8 cellular contexts compared by ENCODE assay signal in genomic region chr12:70719672-70720420, GRCh38.
A peak's percentile ranks its signal among the peaks of the same experiment; 100 is the strongest.
DNase-seq lines count a peak whose midpoint lies in the region; TF ChIP-seq lines count a peak whose summit lies in the region.

No MANE protein-coding gene starts in this region.

- H3K4me1 ChIP-seq in ACC112 (ENCODE audit: control insufficient read depth, insufficient read depth, low read length, unreplicated experiment) (no peaks in the 10 kb centered on the region), SK-N-SH (ENCODE audit: control insufficient read depth in 1 of 2, insufficient read depth in 2 of 2, low read depth in 1 of 2, low read length in 1 of 2) (peaks cover 0 to 2% of the 10 kb centered on the region in 2 experiments; a peak in 2 of 4 replicates), colonic mucosa (no peaks in the 10 kb centered on the region), liver (ENCODE audit: control insufficient read depth in 4 of 4, insufficient read depth in 4 of 4, low read length in 3 of 4) (peaks cover 0 to 5% (median 1%) of the 10 kb centered on the region in 4 donors)

- no peaks in the 10 kb centered on the region for H3K27me3 ChIP-seq in ACC112 (ENCODE audit: insufficient read depth, low read length)
- no peaks in the 10 kb centered on the region for H3K27me3 ChIP-seq in SK-N-SH (ENCODE audit: insufficient read depth)
- no peaks in the 10 kb centered on the region for H3K27me3 ChIP-seq in colonic mucosa
- H3K27me3 ChIP-seq in liver (ENCODE audit: control insufficient read depth in 4 of 4, insufficient read depth in 4 of 4, low read length in 3 of 4): no peaks in the 10 kb centered on the region

- H3K27me3 Mint-ChIP-seq in stimulated activated naive CD8-positive, alpha-beta T cell treated with anti-CD3 and anti-CD28 coated beads, Interleukin-15, Interleukin-2, amounts not matched to agents 100 ng/mL and 50 ng/mL, for 24 hours: peaks cover 24% of the 10 kb centered on the region

- H3K36me3 Mint-ChIP-seq in stimulated activated naive CD8-positive, alpha-beta T cell treated with anti-CD3 and anti-CD28 coated beads, Interleukin-15, Interleukin-2, amounts not matched to agents 100 ng/mL and 50 ng/mL, for 24 hours (ENCODE audit: low read depth): no peaks in the 10 kb centered on the region

- no peak for TF ChIP-seq EP300 in SK-N-SH (IDR thresholded peaks at IDR 0.05; ENCODE audit: borderline replicate concordance in 1 of 2, low read depth in 1 of 2, low read length in 1 of 2)

- peak; percentile 81 for TF ChIP-seq RAD21 in SK-N-SH (IDR thresholded peaks at IDR 0.05; ENCODE audit: low read length)
- TF ChIP-seq RAD21 in liver (IDR thresholded peaks at IDR 0.05): peak; percentile 83 to 86

- DNase-seq in GM10248 (ENCODE audit: extremely low spot score) (peak; percentile 30), HuH-7 (ENCODE audit: low spot score) (peak; percentile 25), SK-N-SH (peak; percentile 48), colonic mucosa (peak; percentile 38), lower leg skin (ENCODE audit: low spot score in 2 of 2) (no peak)

- H3K36me3 ChIP-seq in ACC112 (ENCODE audit: insufficient read depth, low read length) (no peaks in the 10 kb centered on the region), SK-N-SH (replicated peaks in 1 of 2; ENCODE audit: control insufficient read depth in 1 of 2, insufficient read depth in 2 of 2, low read length in 1 of 2) (no peaks in the 10 kb centered on the region), colonic mucosa (no peaks in the 10 kb centered on the region), liver (ENCODE audit: control insufficient read depth in 4 of 4, insufficient read depth in 3 of 4, low read depth in 1 of 4, low read length in 3 of 4) (no peaks in the 10 kb centered on the region)

- TF ChIP-seq CTCF in GM10248 (IDR thresholded peaks at IDR 0.05; ENCODE audit: control extremely low read depth, extremely low read depth, low read depth, missing control alignments) (peak; percentile 91), SK-N-SH (IDR thresholded peaks at IDR 0.05) (peak; percentile 99), colonic mucosa (IDR thresholded peaks at IDR 0.05) (peak; percentile 88), liver (IDR thresholded peaks at IDR 0.05; ENCODE audit: low read depth, low read length, missing input control) (peak; percentile 69), lower leg skin (IDR thresholded peaks at IDR 0.05) (no peak)

- H3K9me3 ChIP-seq in SK-N-SH: no peaks in the 10 kb centered on the region
- H3K9me3 ChIP-seq in colonic mucosa: no peaks in the 10 kb centered on the region
- H3K9me3 ChIP-seq in liver (ENCODE audit: control insufficient read depth in 4 of 4, low read length in 3 of 4): no peaks in the 10 kb centered on the region

- H2AFZ ChIP-seq in ACC112 (ENCODE audit: low read length, unreplicated experiment) (no peak overlapping the region), SK-N-SH (ENCODE audit: low read depth) (peak overlapping the region; percentile 80)

- peak overlapping the region; percentile 71 for H3K4me3 ChIP-seq in ACC112 (ENCODE audit: low read depth, low read length)
- H3K4me3 ChIP-seq in SK-N-SH (ENCODE audit: low read depth in 2 of 2, low read length in 1 of 2): peak overlapping the region; percentile 9 to 53; a peak in 2 of 4 replicates
- H3K4me3 ChIP-seq in colonic mucosa: no peak overlapping the region
- peak overlapping the region in 1 of 3 donors; percentile 6 for H3K4me3 ChIP-seq in liver (ENCODE audit: low read depth in 1 of 3, low read length in 3 of 3)
- no peak overlapping the region for H3K4me3 ChIP-seq in lower leg skin (ENCODE audit: low read depth, poor library complexity, severe bottlenecking)

- CTCF ChIA-PET in GM10248 (lab: Yijun Ruan, JAX): interaction anchor here (0.6 to 7.9 kb wide), 11 partner anchors 9 to 840 kb away, joined by 3 to 63 read pairs (median 5); no protein-coding TSS in a partner anchor
- CTCF ChIA-PET in SK-N-SH (lab: Yijun Ruan, JAX): interaction anchor here (0.6 to 5.1 kb wide), 30 partner anchors 8 to 845 kb away, joined by 3 to 38 read pairs (median 4); no protein-coding TSS in a partner anchor

- H3K79me2 ChIP-seq in ACC112 (ENCODE audit: control insufficient read depth, insufficient read depth, low read length, unreplicated experiment): no peaks in the 10 kb centered on the region
- no peaks in the 10 kb centered on the region for H3K79me2 ChIP-seq in SK-N-SH (ENCODE audit: insufficient read depth)

- intact Hi-C loops in colonic mucosa (cut with DNase I): loop anchor here (2.0 to 5.0 kb wide), 2 partner anchors 129 to 843 kb away; no protein-coding TSS in a partner anchor
- intact Hi-C loops in lower leg skin (cut with DNase I; ENCODE audit: low total_unique reads): loop anchor here (10.0 kb wide), 2 partner anchors 125 to 835 kb away; no protein-coding TSS in a partner anchor

- POLR2A ChIA-PET in GM10248 (lab: Yijun Ruan, JAX) (no interaction called here), SK-N-SH (lab: Yijun Ruan, JAX) (no interaction called here)

- H3K27ac ChIP-seq in ACC112 (ENCODE audit: low read depth, low read length) (no peak overlapping the region), SK-N-SH (ENCODE audit: low read depth in 2 of 2, low read length in 1 of 2) (no peak overlapping the region), colonic mucosa (no peak overlapping the region), liver (ENCODE audit: low read depth in 1 of 2, low read length in 2 of 2) (no peak overlapping the region)

- H3K4me3 Mint-ChIP-seq in stimulated activated naive CD8-positive, alpha-beta T cell treated with anti-CD3 and anti-CD28 coated beads, Interleukin-15, Interleukin-2, amounts not matched to agents 100 ng/mL and 50 ng/mL, for 24 hours: peak overlapping the region; percentile 61

- H3K27ac Mint-ChIP-seq in stimulated activated naive CD8-positive, alpha-beta T cell treated with anti-CD3 and anti-CD28 coated beads, Interleukin-15, Interleukin-2, amounts not matched to agents 100 ng/mL and 50 ng/mL, for 24 hours: no peak overlapping the region

- H4K20me1 ChIP-seq in SK-N-SH (ENCODE audit: insufficient read depth): no peaks in the 10 kb centered on the region

- H3K9ac ChIP-seq in SK-N-SH (0 out of 2 replicates have a peak overlapping the region, but pooled peaks have one; percentile 13), colonic mucosa (ENCODE audit: low read depth in 2 of 2, low read length in 2 of 2) (no peak overlapping the region), liver (ENCODE audit: low read depth in 1 of 2, low read length in 2 of 2) (peak overlapping the region in 1 of 2 donors; percentile 47)

- H3K9me3 Mint-ChIP-seq in stimulated activated naive CD8-positive, alpha-beta T cell treated with anti-CD3 and anti-CD28 coated beads, Interleukin-15, Interleukin-2, amounts not matched to agents 100 ng/mL and 50 ng/mL, for 24 hours: no peaks in the 10 kb centered on the region

- H3K4me2 ChIP-seq in SK-N-SH: peak overlapping the region; percentile 56; the same call in 1 of the 2 replicates

- no peaks in the 10 kb centered on the region for H3K9me2 ChIP-seq in SK-N-SH

- 45% methylated on average over 19 of the region's 19 CpGs for WGBS in SK-N-SH (ENCODE audit: low lambda C conversion rate)
- WGBS in liver: 31% methylated on average over 19 of the region's 19 CpGs
- 35 to 38% methylated on average over 19 of the region's 19 CpGs for whole genome bisulfite sequencing in lower leg skin, 2 donors

- no peaks in the 10 kb centered on the region for H3F3A ChIP-seq in SK-N-SH (replicated peaks; ENCODE audit: insufficient read depth)

- H3K4me1 Mint-ChIP-seq in stimulated activated naive CD8-positive, alpha-beta T cell treated with anti-CD3 and anti-CD28 coated beads, Interleukin-15, Interleukin-2, amounts not matched to agents 100 ng/mL and 50 ng/mL, for 24 hours (ENCODE audit: low read depth): peaks cover 4% of the 10 kb centered on the region

- no peak for TF ChIP-seq POLR2A in lower leg skin (IDR thresholded peaks at IDR 0.05)

TF ChIP-seq in SK-N-SH, 30 proteins besides CTCF, POLR2A, EP300 and RAD21:
- TF ChIP-seq SMC3 (IDR thresholded peaks at IDR 0.05; ENCODE audit: low read depth, low read length) (peak; percentile 80), SIN3A (IDR thresholded peaks at IDR 0.05; ENCODE audit: borderline replicate concordance, low read depth, low read length) (no peak)

TF ChIP-seq in liver, 16 proteins besides CTCF, POLR2A, EP300 and RAD21:
- TF ChIP-seq EGR1 (IDR thresholded peaks at IDR 0.05; ENCODE audit: low read depth in 2 of 2): no peak
- TF ChIP-seq FOXA1 (IDR thresholded peaks at IDR 0.05): no peak
- TF ChIP-seq GABPA (IDR thresholded peaks at IDR 0.05 in 1 of 2, conservative IDR thresholded peaks at IDR 0.05 in 1 of 2): no peak
- TF ChIP-seq YY1 (IDR thresholded peaks at IDR 0.05): no peak
- TF ChIP-seq ATF3 (IDR thresholded peaks at IDR 0.05): no peak
- TF ChIP-seq SP1 (IDR thresholded peaks at IDR 0.05): no peak
- TF ChIP-seq HNF4G (IDR thresholded peaks at IDR 0.05): no peak
- TF ChIP-seq NR2F2 (IDR thresholded peaks at IDR 0.05): no peak
- no peak for TF ChIP-seq HNF4A (conservative IDR thresholded peaks at IDR 0.05)
- TF ChIP-seq TAF1 (conservative IDR thresholded peaks at IDR 0.05): no peak
- TF ChIP-seq ZBTB33 (IDR thresholded peaks at IDR 0.05): no peak
- TF ChIP-seq FOXA2 (IDR thresholded peaks at IDR 0.05): no peak
TF ChIP-seq in liver: peak in this region for 0.

Comparison
In these comparisons a context has a peak if more than half of its experiments do, and no peak if none do; other contexts are left out.
1. H3K4me3 ChIP-seq: peak in ACC112 (single experiment) and SK-N-SH (2 of 2); none in colonic mucosa (single experiment) and lower leg skin (single experiment).
2. DNase-seq: peak in GM10248 (single experiment), HuH-7 (single experiment), SK-N-SH (single experiment) and colonic mucosa (single experiment); none in lower leg skin (0 of 2).
3. CTCF ChIP-seq: peak in GM10248 (single experiment), SK-N-SH (single experiment), colonic mucosa (single experiment) and liver (single experiment); none in lower leg skin (0 of 3).